Comparison of ENCODE assay signal across 8 cellular contexts in the genomic region with DNA sequence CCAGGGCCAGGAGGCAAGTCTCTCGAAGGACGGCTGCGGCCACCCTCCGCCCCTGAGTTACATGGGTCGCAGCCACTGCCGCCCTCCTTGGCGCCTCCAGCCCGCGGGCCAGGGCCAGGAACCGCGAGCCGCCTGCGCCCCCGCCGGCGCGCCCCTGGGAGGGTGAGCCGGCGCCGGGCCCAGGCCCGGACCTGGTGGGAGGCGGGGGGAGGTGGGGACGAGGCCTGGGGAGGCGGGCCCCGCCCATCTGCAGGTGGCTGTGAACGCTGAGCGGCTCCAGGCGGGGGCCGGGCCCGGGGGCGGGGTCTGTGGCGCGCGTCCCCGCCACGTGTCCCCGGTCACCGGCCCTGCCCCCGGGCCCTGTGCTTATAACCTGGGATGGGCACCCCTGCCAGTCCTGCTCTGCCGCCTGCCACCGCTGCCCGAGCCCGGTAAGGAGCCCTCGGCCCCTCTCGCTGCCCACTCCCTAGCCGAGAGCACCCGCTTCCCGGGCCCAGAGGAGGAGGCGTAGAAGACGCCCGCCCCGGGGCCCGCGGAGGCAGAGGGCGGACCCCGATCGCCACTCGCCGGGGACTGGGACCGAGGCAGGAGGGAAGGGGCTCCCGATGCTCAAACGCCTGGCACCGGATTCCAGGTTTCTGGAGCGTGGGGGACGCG. TPM values are rescaled to one million over a fixed set of nuclear protein-coding genes. Genes with fewer than 3 reads are reported as not detected.
DNase-seq lines count a peak whose midpoint lies in the region; ATAC-seq and TF ChIP-seq lines count a peak whose summit lies in the region.

ASS1 (plus strand) TSS at position 397 of the 657 bp plus-strand sequence. CDS start 7,268 bp downstream, outside the sequence.

- DNase-seq in AG08395 (ENCODE audit: low spot score) (peak; percentile 70), HL-60 (ENCODE audit: low read depth in 1 of 2, low spot score in 1 of 2) (peak in 1 of 2 experiments; percentile 32), T-helper 17 cell (peak in 2 of 3 donors; percentile 28 to 32), T47D (ENCODE audit: low read depth in 1 of 2, low spot score in 1 of 2) (peak; percentile 91 to 95), kidney tubule cell (ENCODE audit: low spot score) (peak; percentile 58), kidney glomerular epithelial cell (lab: John Stamatoyannopoulos, UW) (no peak)
- peak; percentile 44 to 62 for DNase-seq in stimulated activated CD4-positive, alpha-beta T cell treated with anti-CD3 and anti-CD28 coated beads, Interleukin-1b, Interleukin-23, amount 100 ng/mL, for 4 hours (ENCODE audit: low read depth in 2 of 2)

- no peak within 1 kb of the TSS for H3K27ac Mint-ChIP-seq in T-helper 17 cell

- peaks cover 40% of the 10 kb centered on the region for H3K27me3 Mint-ChIP-seq in T-helper 17 cell

- no peaks in the 10 kb centered on the region for H3K9me3 ChIP-seq in T-helper 17 cell (ENCODE audit: control insufficient read depth, low read length, poor library complexity, severe bottlenecking)

- H3K36me3 Mint-ChIP-seq in T-helper 17 cell (ENCODE audit: low read depth): peaks cover 2% of the 10 kb centered on the region

- in situ Hi-C loops in T47D (cut with HindIII; ENCODE audit: low pct_unique_long_range_greater_than_20kb, low sequenced_read_pairs): no loop called here

- H3K27me3 ChIP-seq in HL-60 (ENCODE audit: insufficient read depth, poor library complexity, severe bottlenecking): peaks cover 2% of the 10 kb centered on the region

- H3K27ac ChIP-seq in HL-60 (replicated peaks): no peak within 1 kb of the TSS

- H3K4me3 ChIP-seq in HL-60 (replicated peaks; ENCODE audit: insufficient read depth, low read length): peak within 1 kb of the TSS; percentile 47

- ATAC-seq in T-helper 17 cell (peak; percentile 81), HG03280 (IDR thresholded peaks at IDR 0.05; ENCODE audit: unreplicated experiment) (no peak)

- H3K4me3 Mint-ChIP-seq in T-helper 17 cell: peak within 1 kb of the TSS; percentile 80

- peaks cover 11% of the 10 kb centered on the region for H3K4me1 Mint-ChIP-seq in T-helper 17 cell

- TF ChIP-seq CTCF in HL-60 (IDR thresholded peaks at IDR 0.05; ENCODE audit: insufficient read depth, low read length): no peak

RNA-seq across cellular contexts. Expression of gene ASS1, which starts in this region (rescaled TPM):
- not detected for total RNA-seq in T-helper 17 cell

Comparison
In these comparisons a context has a peak if more than half of its experiments do, and no peak if none do; other contexts are left out.
1. Peak in DNase-seq and ATAC-seq in T-helper 17 cell; RNA of the gene not detected or under 1 TPM.